In genomic region chr2:226551522-226552250, GRCh38 we compare ENCODE assay signal across 18 cellular contexts.
A peak's percentile ranks its signal among the peaks of the same experiment; 100 is the strongest.
DNase-seq lines count a peak whose midpoint lies in the region; ATAC-seq, FAIRE-seq and TF ChIP-seq lines count a peak whose summit lies in the region.
"Had no signal": no experiment of that assay in that cellular context is flagged by ENCODE, and none has a peak within 500 bp of the region (broad histone marks: within the 10 kb centered on the region; RNA-seq: fewer than 3 reads in every experiment).

No MANE protein-coding gene starts in this region.

- H3K4me1 Mint-ChIP-seq in Caco-2 (ENCODE audit: low read depth, unreplicated experiment): peaks cover 26% of the 10 kb centered on the region
- H3K4me1 Mint-ChIP-seq: CD4-positive, CD25-positive, alpha-beta regulatory T cell; IgD-negative memory B cell had no signal

- peaks cover 12% of the 10 kb centered on the region; the same call in 1 of the 2 replicates for H3K4me1 ChIP-seq in Caco-2
- H3K4me1 ChIP-seq in mucosa of descending colon (ENCODE audit: low read depth): peaks cover 6% of the 10 kb centered on the region
- H3K4me1 ChIP-seq: BLaER1 treated with 17β-estradiol and CSF1 and Interleukin-3, amounts not matched to agents 10 nM and 100 nM had no signal

- H3K27me3 Mint-ChIP-seq in Caco-2 (ENCODE audit: insufficient read depth, unreplicated experiment): no peaks in the 10 kb centered on the region
- H3K27me3 Mint-ChIP-seq: CD4-positive, CD25-positive, alpha-beta regulatory T cell had no signal

- H3K4me3 ChIP-seq in Caco-2 (ENCODE audit: low read depth, low read length): no peak overlapping the region
- H3K4me3 ChIP-seq in mucosa of descending colon: no peak overlapping the region
- H3K4me3 ChIP-seq: BLaER1 treated with 17β-estradiol and CSF1 and Interleukin-3, amounts not matched to agents 10 nM and 100 nM had no signal

- CTCF ChIA-PET in Caco-2 (lab: Charles Lee): no interaction called here

- H3K36me3 ChIP-seq in Caco-2 (ENCODE audit: control insufficient read depth, insufficient read depth, low read length) (no peaks in the 10 kb centered on the region), mucosa of descending colon (ENCODE audit: low read depth) (no peaks in the 10 kb centered on the region)
- H3K36me3 ChIP-seq: BLaER1 treated with 17β-estradiol and CSF1 and Interleukin-3, amounts not matched to agents 10 nM and 100 nM had no signal

- TF ChIP-seq CTCF in Caco-2 (IDR thresholded peaks at IDR 0.05; ENCODE audit: insufficient read depth in 1 of 2, low read depth in 1 of 2, low read length in 1 of 2, severe bottlenecking in 1 of 2, unreplicated experiment in 1 of 2): no peak
- TF ChIP-seq CTCF in mucosa of descending colon (IDR thresholded peaks at IDR 0.05): no peak

- no peak overlapping the region for H3K27ac Mint-ChIP-seq in Caco-2 (ENCODE audit: unreplicated experiment)
- H3K27ac Mint-ChIP-seq: IgD-negative memory B cell had no signal

- H3K9me3 Mint-ChIP-seq in Caco-2 (ENCODE audit: unreplicated experiment): peaks cover 13% of the 10 kb centered on the region
- H3K9me3 Mint-ChIP-seq: IgD-negative memory B cell had no signal

- POLR2A ChIA-PET in Caco-2 (lab: Charles Lee): no interaction called here

- no peaks in the 10 kb centered on the region for H3K27me3 ChIP-seq in Caco-2 (replicated peaks; ENCODE audit: control insufficient read depth, insufficient read depth, low read length)
- H3K27me3 ChIP-seq: BLaER1 treated with 17β-estradiol and CSF1 and Interleukin-3, amounts not matched to agents 10 nM and 100 nM had no signal

- H3K36me3 Mint-ChIP-seq in Caco-2 (ENCODE audit: insufficient read depth, unreplicated experiment): no peaks in the 10 kb centered on the region
- H3K36me3 Mint-ChIP-seq: CD4-positive, CD25-positive, alpha-beta regulatory T cell; IgD-negative memory B cell had no signal

- no peak for FAIRE-seq in urothelium cell line (lab: Jason Lieb, UNC)
- FAIRE-seq: G401.6, GM12892, H54 had no signal

- DNase-seq in Caco-2 (peak; percentile 9 to 58), HT-29 (ENCODE audit: low spot score) (peak; percentile 36), islet precursor cell (peak; percentile 76), mucosa of descending colon (no peak), SHP77 (lab: John Stamatoyannopoulos, UW) (no peak), urothelium cell line (ENCODE audit: low spot score) (no peak)
- DNase-seq: ACHN; Calu3; CD4-positive, CD25-positive, alpha-beta regulatory T cell; DMS 273 treated with DMSO at 0.1 percent for 48 hours; KG1 had no signal

- ATAC-seq in mucosa of descending colon (peak; percentile 23), HG02981 (IDR thresholded peaks at IDR 0.05; ENCODE audit: unreplicated experiment) (no peak)
- ATAC-seq: HCT116 had no signal

- intact Hi-C loops in Caco-2 (cut with micrococcal nuclease; ENCODE audit: unreplicated experiment): no loop called here
- intact Hi-C loops in mucosa of descending colon (cut with DNase I, micrococcal nuclease): no loop called here

- peak overlapping the region; percentile 38 for H3K4me3 Mint-ChIP-seq in Caco-2 (ENCODE audit: unreplicated experiment)
- H3K4me3 Mint-ChIP-seq: CD4-positive, CD25-positive, alpha-beta regulatory T cell had no signal

- no TSS peak for BruUV-seq in Caco-2 (replicated peaks; lab: Mats Ljungman, UMichigan)

- H3K9me3 ChIP-seq in Caco-2: no peaks in the 10 kb centered on the region
- no peaks in the 10 kb centered on the region for H3K9me3 ChIP-seq in mucosa of descending colon
- H3K9me3 ChIP-seq: BLaER1 treated with 17β-estradiol and CSF1 and Interleukin-3, amounts not matched to agents 10 nM and 100 nM had no signal

Comparison
In these comparisons a context has a peak if more than half of its experiments do, and no peak if none do; other contexts are left out.
1. DNase-seq: peak in Caco-2 (2 of 2), HT-29 (single experiment) and islet precursor cell (single experiment); none in mucosa of descending colon (0 of 3), SHP77 (0 of 2) and urothelium cell line (single experiment).